8 cellular contexts compared by ENCODE assay signal in genomic region chr15:50675524-50676144, GRCh38. TPM values are rescaled to one million over a fixed set of nuclear protein-coding genes. Genes with fewer than 3 reads are reported as not detected.
DNase-seq lines count a peak whose midpoint lies in the region; ATAC-seq, FAIRE-seq and TF ChIP-seq lines count a peak whose summit lies in the region.

No MANE protein-coding gene starts in this region.

- H3K27me3 Mint-ChIP-seq in progenitor cell of endocrine pancreas, result no peaks in the 10 kb centered on the region
- no peaks in the 10 kb centered on the region for H3K27me3 Mint-ChIP-seq in stimulated activated naive B cell treated with anti-CD40 and anti-IgM and Interleukin-4, amounts not matched to agents 10 μg/mL and 1 μg/mL and 100 μg/mL, for 72 hours

- ATAC-seq in stimulated activated naive B cell treated with anti-CD40 and anti-IgM and Interleukin-4, amounts not matched to agents 10 μg/mL and 1 μg/mL and 100 μg/mL, for 72 hours (replicated peaks), result no peak
- no peak for ATAC-seq in HG03280 (IDR thresholded peaks at IDR 0.05; ENCODE audit: unreplicated experiment)

- no TSS peak for BruUV-seq in endothelial cell of umbilical vein (replicated peaks; lab: Mats Ljungman, UMichigan)

- POLR2A ChIA-PET in endothelial cell of umbilical vein (lab: Charles Lee), result no interaction called here

- H3K9me3 Mint-ChIP-seq in progenitor cell of endocrine pancreas (ENCODE audit: low read depth), result no peaks in the 10 kb centered on the region
- H3K9me3 Mint-ChIP-seq in stimulated activated naive B cell treated with anti-CD40 and anti-IgM and Interleukin-4, amounts not matched to agents 10 μg/mL and 1 μg/mL and 100 μg/mL, for 72 hours, result no peaks in the 10 kb centered on the region

- H3K4me3 Mint-ChIP-seq in progenitor cell of endocrine pancreas (ENCODE audit: low read depth), result no peak overlapping the region
- no peak overlapping the region for H3K4me3 Mint-ChIP-seq in stimulated activated naive B cell treated with anti-CD40 and anti-IgM and Interleukin-4, amounts not matched to agents 10 μg/mL and 1 μg/mL and 100 μg/mL, for 72 hours

- no peaks in the 10 kb centered on the region for H3K4me1 ChIP-seq in endothelial cell of umbilical vein (ENCODE audit: control insufficient read depth, extremely low read depth, insufficient read depth, low read length)

- FAIRE-seq in endothelial cell of umbilical vein (lab: Jason Lieb, UNC), result peak; percentile 42

- no peaks in the 10 kb centered on the region for H4K20me1 ChIP-seq in endothelial cell of umbilical vein (replicated peaks; ENCODE audit: control insufficient read depth, extremely low read depth, insufficient read depth, low read length)

- no peaks in the 10 kb centered on the region for H3K9me3 ChIP-seq in endothelial cell of umbilical vein (replicated peaks; ENCODE audit: control insufficient read depth, insufficient read depth, low read length)

- H3K9ac ChIP-seq in endothelial cell of umbilical vein (replicated peaks; ENCODE audit: extremely low read depth, insufficient read depth, low read length), result no peak overlapping the region

- TF ChIP-seq CTCF in endothelial cell of umbilical vein (IDR thresholded peaks at IDR 0.05; ENCODE audit: extremely low read depth in 1 of 2, insufficient read depth in 1 of 2, low read depth in 1 of 2, low read length in 2 of 2) (peak; percentile 36 to 41), progenitor cell of endocrine pancreas (IDR thresholded peaks at IDR 0.05; ENCODE audit: unreplicated experiment) (peak; percentile 75)

- DNase-seq in NCI-H345 (lab: John Stamatoyannopoulos, UW) (peak; percentile 2), NCI-H345 treated with DMSO at 0.1 percent for 48 hours (lab: John Stamatoyannopoulos, UW; ENCODE audit: unreplicated experiment) (no peak), NCI-H69 (lab: John Stamatoyannopoulos, UW) (peak; percentile 20), endothelial cell of umbilical vein (ENCODE audit: low read depth, low spot score) (peak; percentile 69), progenitor cell of endocrine pancreas (ENCODE audit: low spot score, unreplicated experiment) (no peak)
- DNase-seq in stimulated activated naive B cell treated with anti-CD40 and anti-IgM and Interleukin-4, amounts not matched to agents 10 μg/mL and 1 μg/mL and 100 μg/mL, for 72 hours, result no peak
- no peak for DNase-seq in activated CD8-positive, alpha-beta memory T cell treated with anti-CD3 and anti-CD28 coated beads, Interleukin-2, amount 50 U/mL, for 48 hours

- no peaks in the 10 kb centered on the region for H3K36me3 ChIP-seq in endothelial cell of umbilical vein (ENCODE audit: control insufficient read depth in 2 of 2, extremely low read depth in 1 of 2, insufficient read depth in 2 of 2, low read length in 2 of 2)

- no peak overlapping the region for H3K4me3 ChIP-seq in endothelial cell of umbilical vein (replicated peaks in 1 of 3; ENCODE audit: insufficient read depth in 1 of 3, low read depth in 1 of 3, low read length in 3 of 3)

- CTCF ChIA-PET in endothelial cell of umbilical vein (lab: Charles Lee), result interaction anchor here (0.7 to 3.3 kb wide), 12 partner anchors 10 to 517 kb away, joined by 3 to 34 read pairs (median 4); a partner anchor contains a TSS

- dilution Hi-C loops in endothelial cell of umbilical vein (cut with MboI; ENCODE audit: extremely low pct_ligation_motif_present, low sequenced_read_pairs), result no loop called here

- H3K36me3 Mint-ChIP-seq in progenitor cell of endocrine pancreas (ENCODE audit: insufficient read depth), result peaks cover 2% of the 10 kb centered on the region
- H3K36me3 Mint-ChIP-seq in stimulated activated naive B cell treated with anti-CD40 and anti-IgM and Interleukin-4, amounts not matched to agents 10 μg/mL and 1 μg/mL and 100 μg/mL, for 72 hours, result peaks cover 5 to 13% of the 10 kb centered on the region in 2 donors

- intact Hi-C loops in endothelial cell of umbilical vein (cut with micrococcal nuclease), result loop anchor here (1.0 to 5.0 kb wide), 3 partner anchors 202 to 517 kb away; partner anchors contain the start of gene AP4E1

- no peak overlapping the region for H3K27ac ChIP-seq in endothelial cell of umbilical vein (ENCODE audit: insufficient read depth, low read depth, low read length)

- H3K4me1 Mint-ChIP-seq in progenitor cell of endocrine pancreas (ENCODE audit: low read depth), result peaks cover 5% of the 10 kb centered on the region
- peaks cover 9 to 24% of the 10 kb centered on the region in 2 donors for H3K4me1 Mint-ChIP-seq in stimulated activated naive B cell treated with anti-CD40 and anti-IgM and Interleukin-4, amounts not matched to agents 10 μg/mL and 1 μg/mL and 100 μg/mL, for 72 hours

- H3K4me2 ChIP-seq in endothelial cell of umbilical vein (ENCODE audit: insufficient read depth, low read length), result no peak overlapping the region

- H3K9me1 ChIP-seq in endothelial cell of umbilical vein (replicated peaks; ENCODE audit: control insufficient read depth, extremely low read depth, insufficient read depth, low read length), result no peaks in the 10 kb centered on the region

- H2AFZ ChIP-seq in endothelial cell of umbilical vein (ENCODE audit: low read depth, low read length), result no peak overlapping the region

- H3K27ac Mint-ChIP-seq in progenitor cell of endocrine pancreas, result no peak overlapping the region
- H3K27ac Mint-ChIP-seq in stimulated activated naive B cell treated with anti-CD40 and anti-IgM and Interleukin-4, amounts not matched to agents 10 μg/mL and 1 μg/mL and 100 μg/mL, for 72 hours, result no peak overlapping the region

- TF ChIP-seq POLR2A in endothelial cell of umbilical vein (IDR thresholded peaks at IDR 0.05; ENCODE audit: low read depth, low read length), result no peak

- peaks cover 74% of the 10 kb centered on the region for H3K79me2 ChIP-seq in endothelial cell of umbilical vein (ENCODE audit: control insufficient read depth, insufficient read depth, low read length)

- no peaks in the 10 kb centered on the region for H3K27me3 ChIP-seq in endothelial cell of umbilical vein (ENCODE audit: control insufficient read depth in 2 of 2, insufficient read depth in 2 of 2, low read length in 2 of 2)

TF ChIP-seq in endothelial cell of umbilical vein, 7 proteins besides CTCF, POLR2A, EP300 and RAD21:
- TF ChIP-seq MAX (IDR thresholded peaks at IDR 0.05; ENCODE audit: insufficient read depth, insufficient read length) (no peak), MYC (IDR thresholded peaks at IDR 0.05; ENCODE audit: low read depth, low read length) (no peak), POLR2AphosphoS5 (IDR thresholded peaks at IDR 0.05; ENCODE audit: insufficient read depth, low read depth, low read length) (no peak), EZH2 (IDR thresholded peaks at IDR 0.05; ENCODE audit: borderline replicate concordance, low read depth, low read length, severe bottlenecking) (no peak), GATA2 (IDR thresholded peaks at IDR 0.05; ENCODE audit: insufficient read depth, insufficient read length, low read depth, low read length) (no peak), JUN (IDR thresholded peaks at IDR 0.05; ENCODE audit: borderline replicate concordance, insufficient read depth, insufficient read length, low read depth) (no peak), FOS (IDR thresholded peaks at IDR 0.05; ENCODE audit: borderline replicate concordance, insufficient read depth, low read length) (no peak)
TF ChIP-seq in endothelial cell of umbilical vein: peak in this region for 0.

RNA-seq across cellular contexts. Expression of gene TRPM7, which starts 11.0 kb away (rescaled TPM):
- total RNA-seq in endothelial cell of umbilical vein (26.3 and 34.8 TPM in 2 replicates), progenitor cell of endocrine pancreas (39.8 and 41.0 TPM in 2 replicates)
- 4.4 and 6.4 TPM in 2 replicates for polyA plus RNA-seq in endothelial cell of umbilical vein
- 4.1 and 5.3 TPM in 2 replicates for polyA plus RNA-seq in endothelial cell of umbilical vein (2011; cell fraction: cytosol; rRNA removed)
- polyA plus RNA-seq in endothelial cell of umbilical vein (2011; cell fraction: nucleus; rRNA removed), result 29.6 and 35.5 TPM in 2 replicates
- 11.1 and 16.7 TPM in 2 replicates for polyA plus RNA-seq in endothelial cell of umbilical vein (2012)
- polyA minus RNA-seq in endothelial cell of umbilical vein, result 28.0 and 32.5 TPM in 2 replicates
- 33.9 TPM for polyA minus RNA-seq in endothelial cell of umbilical vein (2011; cell fraction: cytosol; rRNA and poly(A)+ RNA removed)
- polyA minus RNA-seq in endothelial cell of umbilical vein (2011; cell fraction: nucleus; rRNA and poly(A)+ RNA removed), result 78.8 and 119 TPM in 2 replicates

Comparison
In these comparisons a context has a peak if more than half of its experiments do, and no peak if none do; other contexts are left out.
1. DNase-seq: peak in NCI-H345 (single experiment), NCI-H69 (single experiment) and endothelial cell of umbilical vein (single experiment); none in NCI-H345 treated with DMSO at 0.1 percent for 48 hours (single experiment), progenitor cell of endocrine pancreas (single experiment), stimulated activated naive B cell treated with anti-CD40 and anti-IgM and Interleukin-4, amounts not matched to agents 10 μg/mL and 1 μg/mL and 100 μg/mL, for 72 hours (single experiment) and activated CD8-positive, alpha-beta memory T cell treated with anti-CD3 and anti-CD28 coated beads, Interleukin-2, amount 50 U/mL, for 48 hours (single experiment).